Comparison of ENCODE assay signal across 30 cellular contexts in genomic region chr3:44892689-44893088, GRCh38. TPM values are rescaled to one million over a fixed set of nuclear protein-coding genes. Genes with fewer than 3 reads are reported as not detected.
DNase-seq lines count a peak whose midpoint lies in the region; ATAC-seq, FAIRE-seq and TF ChIP-seq lines count a peak whose summit lies in the region.
"Had no signal": no experiment of that assay in that cellular context is flagged by ENCODE, and none has a peak within 500 bp of the region (broad histone marks: within the 10 kb centered on the region; RNA-seq: fewer than 3 reads in every experiment).

No MANE protein-coding gene starts in this region.

- CTCF ChIA-PET in IMR-90 (lab: Yijun Ruan, JAX), result interaction anchor here (0.6 kb wide), 1 partner anchor 237 kb away, joined by 6 read pairs; no protein-coding TSS in a partner anchor

- H3K4me3 ChIP-seq in IMR-90 (ENCODE audit: insufficient read depth, low read depth, low read length) (no peak overlapping the region), astrocyte (ENCODE audit: insufficient read depth, low read depth, low read length) (no peak overlapping the region), fibroblast of pulmonary artery (replicated peaks; ENCODE audit: low read depth, low read length) (no peak overlapping the region), smooth muscle cell (no peak overlapping the region), suprapubic skin (no peak overlapping the region)
- H3K4me3 ChIP-seq: ascending aorta, esophagus squamous epithelium, pancreas, right atrium auricular region had no signal

- TF ChIP-seq POLR2A in IMR-90 (IDR thresholded peaks at IDR 0.05; ENCODE audit: low read depth, low read length), result no peak
- TF ChIP-seq POLR2A in suprapubic skin (IDR thresholded peaks at IDR 0.05), result no peak

- peaks cover 3% of the 10 kb centered on the region for H3K9me3 Mint-ChIP-seq in astrocyte (ENCODE audit: unreplicated experiment)
- H3K9me3 Mint-ChIP-seq: activated naive CD4-positive, alpha-beta T cell treated with anti-CD3 and anti-CD28 coated beads, Interleukin-2, amount 10 ng/mL, durations not matched to agents 7 days and 5 days; naive thymus-derived CD8-positive, alpha-beta T cell had no signal

- peak overlapping the region; percentile 71; the same call in 1 of the 2 replicates for H3K18ac ChIP-seq in IMR-90 (ENCODE audit: low read depth, low read length)

- H2BK120ac ChIP-seq in IMR-90 (ENCODE audit: low read depth, low read length), result peak overlapping the region; percentile 55; the same call in 1 of the 2 replicates

- H3K27me3 ChIP-seq in IMR-90 (ENCODE audit: control insufficient read depth, insufficient read depth, low read length) (no peaks in the 10 kb centered on the region), astrocyte (ENCODE audit: insufficient read depth, low read length) (no peaks in the 10 kb centered on the region), smooth muscle cell (ENCODE audit: low read depth) (no peaks in the 10 kb centered on the region), suprapubic skin (no peaks in the 10 kb centered on the region)
- H3K27me3 ChIP-seq: ascending aorta, esophagus squamous epithelium, pancreas, right atrium auricular region had no signal

- peak overlapping the region; percentile 10 for H3K27ac Mint-ChIP-seq in astrocyte (ENCODE audit: unreplicated experiment)
- H3K27ac Mint-ChIP-seq: activated naive CD4-positive, alpha-beta T cell treated with anti-CD3 and anti-CD28 coated beads, Interleukin-2, amount 10 ng/mL, durations not matched to agents 7 days and 5 days; naive thymus-derived CD8-positive, alpha-beta T cell had no signal

- intact Hi-C loops in IMR-90 (cut with micrococcal nuclease), result no loop called here

- no TSS peak for BruUV-seq in IMR-90 (replicated peaks; lab: Mats Ljungman, UMichigan)

- no peak overlapping the region for H3K4ac ChIP-seq in IMR-90 (ENCODE audit: low read depth, low read length)

- H3K14ac ChIP-seq in IMR-90 (replicated peaks; ENCODE audit: low read depth, low read length), result 0 out of 2 replicates have a peak overlapping the region, but pooled peaks have one; percentile 30

- no peak for TF ChIP-seq CTCF in IMR-90 (conservative IDR thresholded peaks at IDR 0.05; ENCODE audit: low read depth, low read length)
- TF ChIP-seq CTCF in astrocyte (IDR thresholded peaks at IDR 0.05; ENCODE audit: insufficient read depth, low read depth, low read length), result no peak
- TF ChIP-seq CTCF in fibroblast of pulmonary artery (IDR thresholded peaks at IDR 0.05; ENCODE audit: low read length, missing control alignments), result no peak
- no peak for TF ChIP-seq CTCF in smooth muscle cell (IDR thresholded peaks at IDR 0.05; ENCODE audit: borderline replicate concordance, insufficient read depth, poor library complexity, severe bottlenecking)
- TF ChIP-seq CTCF in suprapubic skin (IDR thresholded peaks at IDR 0.05), result no peak

- no peak overlapping the region for H4K8ac ChIP-seq in IMR-90 (ENCODE audit: low read depth in 2 of 2, low read length in 2 of 2)

- FAIRE-seq in astrocyte (lab: Jason Lieb, UNC), result no peak
- FAIRE-seq: A204.1, H1, pancreas had no signal

- no peaks in the 10 kb centered on the region for H3K36me3 Mint-ChIP-seq in astrocyte (ENCODE audit: low read depth, unreplicated experiment)
- H3K36me3 Mint-ChIP-seq: activated naive CD4-positive, alpha-beta T cell treated with anti-CD3 and anti-CD28 coated beads, Interleukin-2, amount 10 ng/mL, durations not matched to agents 7 days and 5 days; naive thymus-derived CD8-positive, alpha-beta T cell had no signal

- POLR2A ChIA-PET in IMR-90 (lab: Charles Lee; ENCODE audit: unreplicated experiment), result no interaction called here

- H3K4me1 ChIP-seq in IMR-90 (ENCODE audit: control insufficient read depth, insufficient read depth, low read length) (peaks cover 10% of the 10 kb centered on the region), astrocyte (ENCODE audit: insufficient read depth, low read length) (peaks cover 14% of the 10 kb centered on the region), smooth muscle cell (ENCODE audit: low read depth) (no peaks in the 10 kb centered on the region), suprapubic skin (no peaks in the 10 kb centered on the region)
- H3K4me1 ChIP-seq: ascending aorta, Caco-2, esophagus squamous epithelium, pancreas, right atrium auricular region had no signal

- 0 out of 3 replicates have a peak overlapping the region, but pooled peaks have one; percentile 2 for H2BK15ac ChIP-seq in IMR-90 (ENCODE audit: low read depth, low read length)

- no peaks in the 10 kb centered on the region for H3K36me3 ChIP-seq in IMR-90 (ENCODE audit: control insufficient read depth, insufficient read depth, low read length)
- no peaks in the 10 kb centered on the region for H3K36me3 ChIP-seq in astrocyte (ENCODE audit: insufficient read depth, low read length)
- no peaks in the 10 kb centered on the region for H3K36me3 ChIP-seq in smooth muscle cell (ENCODE audit: low read depth)
- H3K36me3 ChIP-seq in suprapubic skin, result no peaks in the 10 kb centered on the region
- H3K36me3 ChIP-seq: ascending aorta, esophagus squamous epithelium, pancreas, right atrium auricular region had no signal

- H3K4me2 ChIP-seq in IMR-90 (ENCODE audit: low read depth, low read length), result peak overlapping the region; percentile 74; the same call in 1 of the 2 replicates
- peak overlapping the region; percentile 66 for H3K4me2 ChIP-seq in astrocyte (ENCODE audit: low read length)
- H3K4me2 ChIP-seq in smooth muscle cell, result no peak overlapping the region

- H3F3A ChIP-seq in smooth muscle cell (ENCODE audit: low read depth), result no peaks in the 10 kb centered on the region

- peak; percentile 37 for ATAC-seq in IMR-90 (ENCODE audit: low read depth)
- ATAC-seq: left lobe of liver; naive thymus-derived CD8-positive, alpha-beta T cell had no signal

- no peak overlapping the region for H4K5ac ChIP-seq in IMR-90 (ENCODE audit: low read depth, low read length)

- H2BK5ac ChIP-seq in IMR-90 (ENCODE audit: low read depth, low read length, poor library complexity, severe bottlenecking), result peak overlapping the region; percentile 66

- peaks cover 0 to 4% of the 10 kb centered on the region in 2 experiments; a peak in 1 of 4 replicates for H3K79me1 ChIP-seq in IMR-90 (ENCODE audit: low read depth in 1 of 2, low read length in 2 of 2)

- DNase-seq in A172 (ENCODE audit: low spot score) (peak; percentile 45), IMR-90 (peak; percentile 72), astrocyte (ENCODE audit: low read depth) (peak; percentile 37), fibroblast of pulmonary artery (ENCODE audit: low read depth) (peak; percentile 57), smooth muscle cell (lab: John Stamatoyannopoulos, UW; ENCODE audit: unreplicated experiment) (no peak), NCI-H146 (lab: John Stamatoyannopoulos, UW) (no peak), suprapubic skin (ENCODE audit: low spot score in 2 of 2) (no peak)
- no peak for DNase-seq in activated CD8-positive, alpha-beta memory T cell treated with anti-CD3 and anti-CD28 coated beads, Interleukin-2, amount 50 U/mL, for 48 hours
- DNase-seq: activated CD4-positive, alpha-beta T cell treated with anti-CD3 and anti-CD28 coated beads for 4 hours; activated naive CD4-positive, alpha-beta T cell treated with anti-CD3 and anti-CD28 coated beads, Interleukin-2, amount 10 ng/mL, durations not matched to agents 7 days and 5 days; activated T-cell treated with anti-CD3 and anti-CD28 coated beads, Interleukin-2, amount 50 U/mL, for 48 hours; Caco-2; effector memory CD4-positive, alpha-beta T cell; esophagus squamous epithelium; KG1; naive thymus-derived CD8-positive, alpha-beta T cell; NCI-H187 treated with DMSO at 0.1 percent for 48 hours; NCI-H446; pancreas; stimulated activated CD4-positive, alpha-beta T cell treated with anti-CD3 and anti-CD28 coated beads, Interleukin-15, amount 100 ng/mL, for 24 hours; T-helper 2 cell had no signal

- no peak overlapping the region for H2AK9ac ChIP-seq in IMR-90 (replicated peaks; ENCODE audit: low read depth, low read length, poor library complexity)

- H4K91ac ChIP-seq in IMR-90 (ENCODE audit: insufficient read depth, low read depth, low read length), result no peak overlapping the region

- no peak for TF ChIP-seq RAD21 in IMR-90 (IDR thresholded peaks at IDR 0.05; ENCODE audit: low read length)

- peak overlapping the region; percentile 33; the same call in 1 of the 2 replicates for H2BK20ac ChIP-seq in IMR-90 (ENCODE audit: low read depth, low read length)

- peaks cover 10% of the 10 kb centered on the region; the same call in 1 of the 2 replicates for H3K9me1 ChIP-seq in IMR-90 (ENCODE audit: insufficient read depth, low read length)

- H3K9ac ChIP-seq in IMR-90 (ENCODE audit: low read depth, low read length) (no peak overlapping the region), astrocyte (ENCODE audit: low read length) (no peak overlapping the region), smooth muscle cell (ENCODE audit: low read depth) (no peak overlapping the region)

- dilution Hi-C loops in IMR-90 (cut with HindIII; ENCODE audit: low sequenced_read_pairs, unreplicated experiment), result no loop called here

- H3K56ac ChIP-seq in IMR-90 (ENCODE audit: extremely low read depth, insufficient read depth, low read length), result no peak overlapping the region; the same call in 1 of the 2 replicates

- no peaks in the 10 kb centered on the region for H3K79me2 ChIP-seq in astrocyte (ENCODE audit: insufficient read depth, low read length)
- H3K79me2 ChIP-seq in smooth muscle cell (ENCODE audit: low read depth), result no peaks in the 10 kb centered on the region

- no peak for TF ChIP-seq EP300 in suprapubic skin (IDR thresholded peaks at IDR 0.05)

- H2AK5ac ChIP-seq in IMR-90 (ENCODE audit: low read depth, low read length), result no peak overlapping the region

- in situ Hi-C loops in IMR-90 (cut with MboI; ENCODE audit: low sequenced_read_pairs), result loop anchor here (25.0 kb wide), 1 partner anchor 555 kb away; the partner anchor contains the start of gene TCAIM

- H3K27ac ChIP-seq in IMR-90 (ENCODE audit: insufficient read depth, low read length) (no peak overlapping the region), astrocyte (ENCODE audit: low read depth, low read length) (peak overlapping the region; percentile 77), smooth muscle cell (ENCODE audit: low read depth) (no peak overlapping the region), suprapubic skin (no peak overlapping the region)
- H3K27ac ChIP-seq: ascending aorta, esophagus squamous epithelium, pancreas, right atrium auricular region had no signal

- H2AFZ ChIP-seq in IMR-90 (replicated peaks; ENCODE audit: low read length, poor library complexity) (no peak overlapping the region), astrocyte (ENCODE audit: low read depth, low read length) (no peak overlapping the region), smooth muscle cell (ENCODE audit: low read depth) (no peak overlapping the region)

- WGBS in IMR-90 (ENCODE audit: extremely low coverage in 2 of 2, insufficient read length in 1 of 2), 2 experiments, result 100% methylated on average over 1 of the region's 3 CpGs; no CpG with 5 or more reads in 1 of the 2 experiments
- WGBS in smooth muscle cell (ENCODE audit: low lambda C conversion rate), result 89% methylated on average over 3 of the region's 3 CpGs
- WGBS in suprapubic skin, result 67% methylated on average over 3 of the region's 3 CpGs

- no peak overlapping the region for H3K4me3 Mint-ChIP-seq in astrocyte (ENCODE audit: unreplicated experiment)
- H3K4me3 Mint-ChIP-seq: activated naive CD4-positive, alpha-beta T cell treated with anti-CD3 and anti-CD28 coated beads, Interleukin-2, amount 10 ng/mL, durations not matched to agents 7 days and 5 days; naive thymus-derived CD8-positive, alpha-beta T cell had no signal

- no peak overlapping the region for H3K23ac ChIP-seq in IMR-90 (ENCODE audit: low read depth, low read length)

- peaks cover 13% of the 10 kb centered on the region for H3K4me1 Mint-ChIP-seq in astrocyte (ENCODE audit: low read depth, unreplicated experiment)
- H3K4me1 Mint-ChIP-seq: activated naive CD4-positive, alpha-beta T cell treated with anti-CD3 and anti-CD28 coated beads, Interleukin-2, amount 10 ng/mL, durations not matched to agents 7 days and 5 days; naive thymus-derived CD8-positive, alpha-beta T cell had no signal

- H4K20me1 ChIP-seq in IMR-90 (ENCODE audit: insufficient read depth, low read length) (no peaks in the 10 kb centered on the region), astrocyte (ENCODE audit: insufficient read depth, low read length) (no peaks in the 10 kb centered on the region), smooth muscle cell (ENCODE audit: low read depth) (no peaks in the 10 kb centered on the region)

- H3K9me3 ChIP-seq in IMR-90 (ENCODE audit: control insufficient read depth, insufficient read depth, low read length) (no peaks in the 10 kb centered on the region), astrocyte (ENCODE audit: insufficient read depth, low read depth, low read length) (no peaks in the 10 kb centered on the region), smooth muscle cell (replicated peaks; ENCODE audit: low read depth) (no peaks in the 10 kb centered on the region), suprapubic skin (no peaks in the 10 kb centered on the region)
- H3K9me3 ChIP-seq: ascending aorta, Caco-2, esophagus squamous epithelium, pancreas, right atrium auricular region had no signal

- H3K27me3 Mint-ChIP-seq in astrocyte (ENCODE audit: low read depth, unreplicated experiment), result peaks cover 4% of the 10 kb centered on the region

RNA-seq across cellular contexts. Expression of gene TGM4, which starts 18.3 kb away (rescaled TPM):
- total RNA-seq in A172 (2014; rRNA removed; shearing (Covaris generic)), result 0.10 and 0.65 TPM in 2 replicates
- total RNA-seq in IMR-90 (2012; rRNA removed), result under 0.01 TPM in 1 of 2 replicates, not detected in the other
- polyA plus RNA-seq in IMR-90 (2012; rRNA removed), result 0.03 and 0.10 TPM in 2 replicates
- 0.01 TPM in 1 of 2 replicates, not detected in the other for polyA plus RNA-seq in IMR-90 (2012; cell fraction: cytosol; rRNA removed)
- polyA plus RNA-seq in IMR-90 (2012; cell fraction: nucleus; rRNA removed; ENCODE audit: low replicate concordance), result 0.07 and 0.09 TPM in 2 replicates
- 0.18 TPM in 1 of 2 replicates, not detected in the other for total RNA-seq in astrocyte
- total RNA-seq in smooth muscle cell, result not detected in 2 replicates
- not detected in 2 replicates for polyA plus RNA-seq in smooth muscle cell
- under 1 TPM in 2 of 4 donors, not detected in 2; 0.30 to 0.56 TPM for total RNA-seq in suprapubic skin
- total RNA-seq: activated CD8-positive, alpha-beta memory T cell treated with anti-CD3 and anti-CD28 coated beads for 36 hours; ascending aorta; Caco-2; esophagus squamous epithelium; H1; left lobe of liver; naive thymus-derived CD8-positive, alpha-beta T cell; pancreas; right atrium auricular region; SK-MEL-5; ureter had no signal
- polyA plus RNA-seq: BJ, pancreas had no signal

RNA-seq across cellular contexts. Expression of gene TMEM42, which starts 31.0 kb away (rescaled TPM):
- 0.14 and 0.69 TPM in 2 replicates for total RNA-seq in A172 (2014; rRNA removed; shearing (Covaris generic))
- total RNA-seq in IMR-90 (2012; rRNA removed) (10.3 and 13.1 TPM in 2 replicates), astrocyte (6.9 and 7.9 TPM in 2 replicates), smooth muscle cell (15.9 and 19.3 TPM in 2 replicates), suprapubic skin (10 to 100 TPM; 15.9 to 27.2 (median 20.8) TPM)
- polyA plus RNA-seq in IMR-90 (2012; rRNA removed) (23.7 and 24.7 TPM in 2 replicates), smooth muscle cell (24.8 and 33.6 TPM in 2 replicates)
- 25.2 and 26.0 TPM in 2 replicates for polyA plus RNA-seq in IMR-90 (2012; cell fraction: cytosol; rRNA removed)
- 23.8 and 28.1 TPM in 2 replicates for polyA plus RNA-seq in IMR-90 (2012; cell fraction: nucleus; rRNA removed; ENCODE audit: low replicate concordance)
- total RNA-seq: ascending aorta had no signal

Comparison
In these comparisons a context has a peak if more than half of its experiments do, and no peak if none do; other contexts are left out.
1. DNase-seq: peak in A172 (single experiment), IMR-90 (single experiment), astrocyte (single experiment) and fibroblast of pulmonary artery (single experiment); none in smooth muscle cell (single experiment), NCI-H146 (single experiment), activated CD8-positive, alpha-beta memory T cell treated with anti-CD3 and anti-CD28 coated beads, Interleukin-2, amount 50 U/mL, for 48 hours (single experiment) and suprapubic skin (0 of 2).